In genomic region chr19:19053508-19054314, GRCh38 we compare ENCODE assay signal across 8 cellular contexts. TPM values are rescaled to one million over a fixed set of nuclear protein-coding genes. Genes with fewer than 3 reads are reported as not detected.
A peak's percentile ranks its signal among the peaks of the same experiment; 100 is the strongest.
DNase-seq lines count a peak whose midpoint lies in the region; ATAC-seq and TF ChIP-seq lines count a peak whose summit lies in the region.

No MANE protein-coding gene starts in this region.

- no peak overlapping the region for H3K27ac ChIP-seq in CD8-positive, alpha-beta T cell (ENCODE audit: low read depth, low read length)
- H3K27ac ChIP-seq in VCaP: no peak overlapping the region

- H3K4me1 Mint-ChIP-seq in CD8-positive, alpha-beta T cell (ENCODE audit: low read depth): no peaks in the 10 kb centered on the region
- H3K4me1 Mint-ChIP-seq in central memory CD8-positive, alpha-beta T cell: no peaks in the 10 kb centered on the region

- no peaks in the 10 kb centered on the region for H3K4me1 ChIP-seq in CD8-positive, alpha-beta T cell (ENCODE audit: insufficient read depth, low read length)

- peaks cover 27% of the 10 kb centered on the region for H3K36me3 ChIP-seq in CD8-positive, alpha-beta T cell (ENCODE audit: insufficient read depth, low read length)

- H3K36me3 Mint-ChIP-seq in CD8-positive, alpha-beta T cell: peaks cover 69% of the 10 kb centered on the region
- H3K36me3 Mint-ChIP-seq in central memory CD8-positive, alpha-beta T cell (ENCODE audit: insufficient read depth): peaks cover 10% of the 10 kb centered on the region

- intact Hi-C loops in CD8-positive, alpha-beta T cell (cut with DNase I, micrococcal nuclease): loop anchor here (1.0 to 2.0 kb wide), 3 partner anchors 61 to 122 kb away; no protein-coding TSS in a partner anchor

- CTCF ChIA-PET in CD8-positive, alpha-beta T cell (lab: Charles Lee): interaction anchor here (0.6 to 6.0 kb wide), 23 partner anchors 9 to 419 kb away, joined by 3 to 67 read pairs (median 5); no protein-coding TSS in a partner anchor

- H3K4me3 ChIP-seq in CD8-positive, alpha-beta T cell (ENCODE audit: low read depth, low read length): no peak overlapping the region

- no peaks in the 10 kb centered on the region for H3K27me3 Mint-ChIP-seq in CD8-positive, alpha-beta T cell (ENCODE audit: low read depth)
- no peaks in the 10 kb centered on the region for H3K27me3 Mint-ChIP-seq in central memory CD8-positive, alpha-beta T cell

- H3K9me3 ChIP-seq in CD8-positive, alpha-beta T cell (ENCODE audit: low read length): no peaks in the 10 kb centered on the region

- POLR2A ChIA-PET in CD8-positive, alpha-beta T cell (lab: Charles Lee): interaction anchor here (0.6 kb wide), 1 partner anchor 87 kb away, joined by 3 read pairs; no protein-coding TSS in a partner anchor

- peak; percentile 73 for TF ChIP-seq CTCF in CD8-positive, alpha-beta T cell (IDR thresholded peaks at IDR 0.05)
- TF ChIP-seq CTCF in VCaP (conservative IDR thresholded peaks at IDR 0.05): peak; percentile 71

- DNase-seq in CD8-positive, alpha-beta T cell: peak; percentile 37 to 81 (median 66)
- DNase-seq in HUDEP-2 (lab: John Stamatoyannopoulos, UW; ENCODE audit: unreplicated experiment in 76 of 76) (peak in 44 of 76 experiments; percentile 7 to 65 (median 39)), left lobe of liver (ENCODE audit: low spot score) (peak; percentile 84), cortex of kidney (lab: John Stamatoyannopoulos, UW) (no peak)
- DNase-seq in central memory CD8-positive, alpha-beta T cell (ENCODE audit: low spot score in 2 of 2): peak in 1 of 2 donors; percentile 53
- peak; percentile 25 for DNase-seq in stimulated activated CD8-positive, alpha-beta memory T cell treated with anti-CD3 and anti-CD28 coated beads, Interleukin-12 subunit alpha, Interleukin-12 subunit beta, amount 100 ng/mL, for 4 hours (ENCODE audit: low read depth)

- H3K27me3 ChIP-seq in CD8-positive, alpha-beta T cell (ENCODE audit: insufficient read depth, low read length): no peaks in the 10 kb centered on the region

- H3K27ac Mint-ChIP-seq in CD8-positive, alpha-beta T cell: no peak overlapping the region
- no peak overlapping the region for H3K27ac Mint-ChIP-seq in central memory CD8-positive, alpha-beta T cell (ENCODE audit: low read depth)

- H3K4me3 Mint-ChIP-seq in CD8-positive, alpha-beta T cell: no peak overlapping the region
- no peak overlapping the region for H3K4me3 Mint-ChIP-seq in central memory CD8-positive, alpha-beta T cell

- no peaks in the 10 kb centered on the region for H3K9me3 Mint-ChIP-seq in CD8-positive, alpha-beta T cell
- no peaks in the 10 kb centered on the region for H3K9me3 Mint-ChIP-seq in central memory CD8-positive, alpha-beta T cell

- peak; percentile 81 for ATAC-seq in CD8-positive, alpha-beta T cell
- ATAC-seq in central memory CD8-positive, alpha-beta T cell (replicated peaks; ENCODE audit: extremely low read depth, poor library complexity, severe bottlenecking): peak; percentile 49
- ATAC-seq in left lobe of liver (peak; percentile 75), HG03460 (IDR thresholded peaks at IDR 0.05; ENCODE audit: unreplicated experiment) (no peak)

RNA-seq across cellular contexts. Expression of gene SLC25A42, which starts 10.1 kb away (rescaled TPM):
- 10 to 100 TPM in 1 of 2 experiments, 1 to 10 TPM in 1; 8.3 to 10.6 TPM for total RNA-seq in CD8-positive, alpha-beta T cell
- 77.8 TPM for total RNA-seq in left lobe of liver

RNA-seq across cellular contexts. Expression of gene ARMC6, which starts 20.3 kb away (rescaled TPM):
- total RNA-seq in CD8-positive, alpha-beta T cell: 1 to 10 TPM; 4.6 to 5.3 TPM
- 50.9 TPM for total RNA-seq in left lobe of liver

RNA-seq across cellular contexts. Expression of gene SUGP2, which starts 20.4 kb away (rescaled TPM):
- total RNA-seq in CD8-positive, alpha-beta T cell: 10 to 100 TPM; 85.4 to 90.8 TPM
- 35.4 TPM for total RNA-seq in left lobe of liver
